Comparison of ENCODE assay signal across 8 cellular contexts in genomic region chr1:223844521-223844961, GRCh38. TPM values are rescaled to one million over a fixed set of nuclear protein-coding genes. Genes with fewer than 3 reads are reported as not detected.
A peak's percentile ranks its signal among the peaks of the same experiment; 100 is the strongest.
DNase-seq lines count a peak whose midpoint lies in the region; ATAC-seq and TF ChIP-seq lines count a peak whose summit lies in the region.

No MANE protein-coding gene starts in this region.

- peak overlapping the region; percentile 95 to 98 for H3K4me3 Mint-ChIP-seq in effector memory CD8-positive, alpha-beta T cell
- H3K4me3 Mint-ChIP-seq in osteocyte (ENCODE audit: unreplicated experiment), result peak overlapping the region; percentile 88

- ATAC-seq in effector memory CD8-positive, alpha-beta T cell (replicated peaks), result peak; percentile 7
- ATAC-seq in left lobe of liver (no peak), GM18511 (IDR thresholded peaks at IDR 0.05; ENCODE audit: unreplicated experiment) (no peak), GM18520 (IDR thresholded peaks at IDR 0.05; ENCODE audit: unreplicated experiment) (no peak)

- peak overlapping the region; percentile 97 to 98 for H3K27ac Mint-ChIP-seq in effector memory CD8-positive, alpha-beta T cell
- peak overlapping the region; percentile 96 for H3K27ac Mint-ChIP-seq in osteocyte (ENCODE audit: unreplicated experiment)

- DNase-seq in GM12865 (ENCODE audit: low read depth) (no peak), T-helper 2 cell (peak in 4 of 5 experiments; percentile 27 to 84 (median 47)), osteocyte (ENCODE audit: extremely low spot score, unreplicated experiment) (no peak), left lobe of liver (ENCODE audit: low spot score) (no peak), G401 (ENCODE audit: low spot score) (no peak)
- peak in 2 of 3 experiments; percentile 28 to 32 for DNase-seq in effector memory CD8-positive, alpha-beta T cell

- TF ChIP-seq CTCF in GM12865 (IDR thresholded peaks at IDR 0.05; ENCODE audit: insufficient read depth, low read depth, low read length, missing control alignments), result no peak
- no peak for TF ChIP-seq CTCF in osteocyte (IDR thresholded peaks at IDR 0.05)

- in situ Hi-C loops in G401 (cut with HindIII; ENCODE audit: low sequenced_read_pairs), result no loop called here

- no peaks in the 10 kb centered on the region for H3K9me3 Mint-ChIP-seq in effector memory CD8-positive, alpha-beta T cell
- no peaks in the 10 kb centered on the region for H3K9me3 Mint-ChIP-seq in osteocyte (ENCODE audit: unreplicated experiment)

- H3K36me3 Mint-ChIP-seq in effector memory CD8-positive, alpha-beta T cell (ENCODE audit: insufficient read depth), result peaks cover 30% of the 10 kb centered on the region
- H3K36me3 Mint-ChIP-seq in osteocyte (ENCODE audit: unreplicated experiment), result no peaks in the 10 kb centered on the region

- no peaks in the 10 kb centered on the region for H3K27me3 Mint-ChIP-seq in effector memory CD8-positive, alpha-beta T cell
- H3K27me3 Mint-ChIP-seq in osteocyte (ENCODE audit: unreplicated experiment), result no peaks in the 10 kb centered on the region

- H3K4me3 ChIP-seq in GM12865 (ENCODE audit: low read depth, low read length), result peak overlapping the region; percentile 68

- H3K4me1 Mint-ChIP-seq in effector memory CD8-positive, alpha-beta T cell (ENCODE audit: low read depth in 2 of 2), result peaks cover 34 to 40% of the 10 kb centered on the region in 2 donors
- H3K4me1 Mint-ChIP-seq in osteocyte (ENCODE audit: unreplicated experiment), result peaks cover 45% of the 10 kb centered on the region

RNA-seq across cellular contexts. Expression of gene TP53BP2, which starts 1.2 kb away (rescaled TPM):
- total RNA-seq in osteocyte, result 58.7 and 63.6 TPM in 2 replicates
- 11.6 TPM for total RNA-seq in left lobe of liver
- 57.6 and 114 TPM in 2 replicates for total RNA-seq in G401 (2014; rRNA removed; shearing (Covaris generic))

Comparison
In these comparisons a context has a peak if more than half of its experiments do, and no peak if none do; other contexts are left out.
1. DNase-seq: peak in T-helper 2 cell (4 of 5) and effector memory CD8-positive, alpha-beta T cell (2 of 3); none in GM12865 (single experiment), osteocyte (single experiment), left lobe of liver (single experiment) and G401 (single experiment).